In genomic region chrX:81201692-81202412, GRCh38 we compare ENCODE assay signal across 8 cellular contexts. TPM values are rescaled to one million over a fixed set of nuclear protein-coding genes. Genes with fewer than 3 reads are reported as not detected.
A peak's percentile ranks its signal among the peaks of the same experiment; 100 is the strongest.
DNase-seq lines count a peak whose midpoint lies in the region; ATAC-seq and TF ChIP-seq lines count a peak whose summit lies in the region.

Gene HMGN5 (minus strand): TSS chrX:81201913. CDS start chrX:81121549, 80,364 bp downstream.
Gene SH3BGRL (plus strand): TSS chrX:81202102. CDS start chrX:81202201, 99 bp downstream.

- H3K9me3 ChIP-seq in lung (ENCODE audit: control insufficient read depth in 2 of 2, insufficient read depth in 1 of 2, low read length in 1 of 2) = no peaks in the 10 kb centered on the region

- no peaks in the 10 kb centered on the region for H3K27me3 ChIP-seq in lung (ENCODE audit: control insufficient read depth, insufficient read depth)

- peak within 1 kb of the TSS; percentile 70 for H3K4me3 ChIP-seq in lung

- peak; percentile 0 for DNase-seq in NCI-H2171 treated with DMSO at 0.1 percent for 48 hours (lab: John Stamatoyannopoulos, UW)
- DNase-seq in NCI-H2171 (lab: John Stamatoyannopoulos, UW) = no peak
- peak; percentile 7 for DNase-seq in NCI-H748 treated with DMSO at 0.1 percent for 48 hours (lab: John Stamatoyannopoulos, UW)
- DNase-seq in activated CD8-positive, alpha-beta T cell treated with anti-CD3 and anti-CD28 coated beads, Interleukin-2, amount 10 ng/mL, durations not matched to agents 7 days and 5 days = peak; percentile 78
- DNase-seq in effector CD8-positive, alpha-beta T cell (lab: John Stamatoyannopoulos, UW) = peak; percentile 41
- peak; percentile 76 for DNase-seq in lung (ENCODE audit: low spot score)
- peak; percentile 30 to 64 (median 47) for DNase-seq in stimulated activated CD4-positive, alpha-beta T cell treated with anti-CD3 and anti-CD28 coated beads, TNF-alpha, amount 100 ng/mL, for 24 hours (ENCODE audit: low read depth in 3 of 3)

- no peaks in the 10 kb centered on the region for H3K27me3 Mint-ChIP-seq in activated CD8-positive, alpha-beta T cell treated with anti-CD3 and anti-CD28 coated beads, Interleukin-2, amount 10 ng/mL, durations not matched to agents 7 days and 5 days (ENCODE audit: low read depth)

- ATAC-seq in HG02973 (IDR thresholded peaks at IDR 0.05; ENCODE audit: unreplicated experiment) (peak; percentile 95), lung (ENCODE audit: insufficient read depth, low FRiP score) (peak; percentile 95)
- ATAC-seq in activated CD8-positive, alpha-beta T cell treated with anti-CD3 and anti-CD28 coated beads, Interleukin-2, amount 10 ng/mL, durations not matched to agents 7 days and 5 days = peak; percentile 100

- 1 to 18% methylated on average over 22 of the region's 22 CpGs for WGBS in lung, 2 donors

- CTCF ChIA-PET in activated CD8-positive, alpha-beta T cell treated with anti-CD3 and anti-CD28 coated beads, Interleukin-2, amount 10 ng/mL, durations not matched to agents 7 days and 5 days (lab: Charles Lee) = interaction anchor here (1.1 to 1.4 kb wide), 2 partner anchors 176 to 393 kb away, joined by 3 read pairs; no protein-coding TSS in a partner anchor

- peak within 1 kb of the TSS; percentile 72 to 86 for H3K27ac ChIP-seq in lung (ENCODE audit: low read depth in 1 of 2, low read length in 1 of 2)

- no peaks in the 10 kb centered on the region for H3K9me3 Mint-ChIP-seq in activated CD8-positive, alpha-beta T cell treated with anti-CD3 and anti-CD28 coated beads, Interleukin-2, amount 10 ng/mL, durations not matched to agents 7 days and 5 days (ENCODE audit: insufficient read depth)

- H3K4me1 Mint-ChIP-seq in activated CD8-positive, alpha-beta T cell treated with anti-CD3 and anti-CD28 coated beads, Interleukin-2, amount 10 ng/mL, durations not matched to agents 7 days and 5 days (ENCODE audit: low read depth) = peaks cover 29% of the 10 kb centered on the region

- no peaks in the 10 kb centered on the region for H3K36me3 ChIP-seq in lung (ENCODE audit: control insufficient read depth in 2 of 2, insufficient read depth in 2 of 2, low read length in 2 of 2)

- POLR2A ChIA-PET in activated CD8-positive, alpha-beta T cell treated with anti-CD3 and anti-CD28 coated beads, Interleukin-2, amount 10 ng/mL, durations not matched to agents 7 days and 5 days (lab: Charles Lee) = interaction anchor here (0.6 to 1.1 kb wide), 2 partner anchors 393 to 923 kb away, joined by 3 to 6 read pairs; partner anchors contain the start of gene BRWD3

- H3K4me1 ChIP-seq in lung (ENCODE audit: control insufficient read depth in 2 of 2, insufficient read depth in 2 of 2, low read length in 2 of 2) = peaks cover 0 to 2% of the 10 kb centered on the region in 2 donors

- H3K36me3 Mint-ChIP-seq in activated CD8-positive, alpha-beta T cell treated with anti-CD3 and anti-CD28 coated beads, Interleukin-2, amount 10 ng/mL, durations not matched to agents 7 days and 5 days (ENCODE audit: low read depth) = peaks cover 25% of the 10 kb centered on the region

- peak within 1 kb of the TSS; percentile 93 for H3K27ac Mint-ChIP-seq in activated CD8-positive, alpha-beta T cell treated with anti-CD3 and anti-CD28 coated beads, Interleukin-2, amount 10 ng/mL, durations not matched to agents 7 days and 5 days

- peak within 1 kb of the TSS; percentile 88 for H3K4me3 Mint-ChIP-seq in activated CD8-positive, alpha-beta T cell treated with anti-CD3 and anti-CD28 coated beads, Interleukin-2, amount 10 ng/mL, durations not matched to agents 7 days and 5 days

- TF ChIP-seq CTCF in lung (IDR thresholded peaks at IDR 0.05; ENCODE audit: control extremely low read depth, extremely low read depth) = no peak

RNA-seq across cellular contexts. Expression of gene HMGN5, which starts in this region (rescaled TPM):
- 1 to 10 TPM; 1.5 to 1.9 TPM for total RNA-seq in activated CD8-positive, alpha-beta T cell treated with anti-CD3 and anti-CD28 coated beads, Interleukin-2, amount 10 ng/mL, durations not matched to agents 7 days and 5 days
- total RNA-seq in lung = 1 to 10 TPM; 5.3 to 6.0 TPM
- 10 to 100 TPM in 1 of 2 donors, 1 to 10 TPM in 1; 5.7 to 12.0 TPM for polyA plus RNA-seq in lung

RNA-seq across cellular contexts. Expression of gene SH3BGRL, which starts in this region (rescaled TPM):
- total RNA-seq in activated CD8-positive, alpha-beta T cell treated with anti-CD3 and anti-CD28 coated beads, Interleukin-2, amount 10 ng/mL, durations not matched to agents 7 days and 5 days = 10 to 100 TPM; 61.9 to 65.6 TPM
- total RNA-seq in lung = 100 to 1,000 TPM in 1 of 2 donors, 10 to 100 TPM in 1; 95.5 to 196 TPM
- 10 to 100 TPM; 73.1 to 90.3 TPM for polyA plus RNA-seq in lung
